1 cellular context compared by ENCODE assay signal in the genomic region with DNA sequence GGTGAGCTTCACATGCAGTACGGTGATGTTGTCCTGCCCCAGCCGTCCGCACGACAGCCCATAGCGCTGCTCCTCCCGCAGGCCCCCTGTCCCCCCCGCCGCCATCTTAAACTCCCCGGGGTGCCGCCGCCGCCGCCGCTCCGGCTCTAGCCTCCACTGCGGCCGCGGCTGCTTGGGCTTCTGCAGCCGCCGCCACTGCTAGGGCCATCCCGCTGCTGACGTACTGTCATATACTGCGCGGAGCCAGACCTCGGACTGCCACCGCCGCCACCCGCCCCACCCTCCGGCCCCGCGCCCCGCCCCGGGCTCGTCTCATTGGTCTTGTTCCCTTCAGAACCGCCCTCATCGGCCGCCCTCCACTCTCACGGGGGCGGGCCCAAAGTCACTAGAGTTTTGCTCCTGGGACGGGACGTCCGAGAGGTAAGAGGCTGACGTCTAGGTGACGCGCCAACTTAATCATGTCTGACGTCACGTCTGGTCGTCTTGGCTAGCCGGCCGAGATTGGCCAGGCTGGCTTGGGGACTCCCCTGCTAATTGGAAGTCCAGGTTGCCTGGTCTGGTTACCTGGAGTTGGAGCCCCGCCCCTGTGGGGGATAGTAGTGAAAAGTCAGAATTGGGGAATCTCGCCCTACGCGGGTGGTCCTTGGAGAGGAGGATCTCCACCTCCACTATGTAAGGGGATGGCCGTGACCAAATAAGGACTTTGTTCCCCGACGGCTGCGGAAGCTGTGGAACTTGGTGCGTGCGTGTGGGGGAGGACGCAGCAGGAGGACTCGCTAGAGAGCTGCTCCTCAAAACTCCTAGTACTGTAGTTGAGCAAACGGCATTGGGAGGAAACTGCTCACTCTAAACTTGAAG.
TF ChIP-seq lines count a peak whose summit lies in the region.

ELL2 (minus strand) TSS at position 235 of the 858 bp plus-strand sequence; CDS start at position 105, 130 bp downstream.

TF ChIP-seq in GM12878, 131 proteins besides CTCF, POLR2A, EP300 and RAD21 (continued from another document and continues in another):
- TF ChIP-seq BCL11A (IDR thresholded peaks at IDR 0.05; ENCODE audit: low read depth, low read length) (no peak), STAT1 (conservative IDR thresholded peaks at IDR 0.05) (no peak; the same call in 1 of the 2 replicates), NFYA (IDR thresholded peaks at IDR 0.05; ENCODE audit: borderline replicate concordance, low read depth, low read length) (no peak), ZNF217 (IDR thresholded peaks at IDR 0.05) (peak; percentile 30; the same call in 1 of the 2 replicates), USF1 (IDR thresholded peaks at IDR 0.05; ENCODE audit: borderline replicate concordance, extremely low read length, insufficient read depth, low read depth, low read length) (no peak), POLR2AphosphoS2 (IDR thresholded peaks at IDR 0.05; ENCODE audit: low read depth, low read length) (peak; percentile 35; the same call in 1 of the 2 replicates), ETV6 (conservative IDR thresholded peaks at IDR 0.05 in 1 of 2, IDR thresholded peaks at IDR 0.05 in 1 of 2; ENCODE audit: borderline replicate concordance in 1 of 2, low read depth in 1 of 2) (no peak), RELA (IDR thresholded peaks at IDR 0.05; ENCODE audit: borderline replicate concordance, partially characterized antibody) (no peak), BHLHE40 (IDR thresholded peaks at IDR 0.05; ENCODE audit: borderline replicate concordance in 1 of 2, low read depth in 2 of 2, low read length in 1 of 2) (peak in 1 of 2 experiments; percentile 27; a peak in 2 of 4 replicates), ATF3 (IDR thresholded peaks at IDR 0.05; ENCODE audit: borderline replicate concordance, extremely low read depth, low read depth, low read length) (no peak), SMC3 (IDR thresholded peaks at IDR 0.05; ENCODE audit: borderline replicate concordance, low read length) (no peak), EED (IDR thresholded peaks at IDR 0.05; ENCODE audit: low read depth) (no peak), TCF7 (IDR thresholded peaks at IDR 0.05; ENCODE audit: borderline replicate concordance) (no peak), E2F8 (IDR thresholded peaks at IDR 0.05; ENCODE audit: low read depth, partially characterized antibody) (peak; percentile 65), CREM (IDR thresholded peaks at IDR 0.05; ENCODE audit: low read depth) (peak; percentile 99), NFIC (IDR thresholded peaks at IDR 0.05; ENCODE audit: low read depth, low read length) (no peak), NR2F1 (conservative IDR thresholded peaks at IDR 0.05) (no peak), CBX5 (IDR thresholded peaks at IDR 0.05; ENCODE audit: low read depth) (no peak), NRF1 (conservative IDR thresholded peaks at IDR 0.05; ENCODE audit: low read depth, low read length) (no peak), ZNF274 (IDR thresholded peaks at IDR 0.05; ENCODE audit: insufficient read depth, insufficient read length) (no peak), NR2C1 (IDR thresholded peaks at IDR 0.05) (no peak), JUNB (IDR thresholded peaks at IDR 0.05) (no peak), KLF5 (IDR thresholded peaks at IDR 0.05; ENCODE audit: partially characterized antibody) (peak; percentile 36), ZNF592 (IDR thresholded peaks at IDR 0.05) (no peak), ASH2L (IDR thresholded peaks at IDR 0.05; ENCODE audit: borderline replicate concordance, low read depth) (peak; percentile 78; the same call in 1 of the 2 replicates), IRF4 (IDR thresholded peaks at IDR 0.05; ENCODE audit: low read depth, low read length) (no peak; the same call in 1 of the 2 replicates), FOS (IDR thresholded peaks at IDR 0.05; ENCODE audit: borderline replicate concordance, extremely low read depth, insufficient read length) (no peak), IKZF1 (conservative IDR thresholded peaks at IDR 0.05) (peak; percentile 51), TCF3 (IDR thresholded peaks at IDR 0.05; ENCODE audit: borderline replicate concordance, insufficient read depth, low read depth, low read length) (no peak), ZNF384 (IDR thresholded peaks at IDR 0.05; ENCODE audit: borderline replicate concordance, low read depth, low read length) (no peak), ZNF622 (IDR thresholded peaks at IDR 0.05) (no peak), USF2 (IDR thresholded peaks at IDR 0.05; ENCODE audit: borderline replicate concordance, low read depth, low read length) (no peak)
- TF ChIP-seq, protein P1, sequence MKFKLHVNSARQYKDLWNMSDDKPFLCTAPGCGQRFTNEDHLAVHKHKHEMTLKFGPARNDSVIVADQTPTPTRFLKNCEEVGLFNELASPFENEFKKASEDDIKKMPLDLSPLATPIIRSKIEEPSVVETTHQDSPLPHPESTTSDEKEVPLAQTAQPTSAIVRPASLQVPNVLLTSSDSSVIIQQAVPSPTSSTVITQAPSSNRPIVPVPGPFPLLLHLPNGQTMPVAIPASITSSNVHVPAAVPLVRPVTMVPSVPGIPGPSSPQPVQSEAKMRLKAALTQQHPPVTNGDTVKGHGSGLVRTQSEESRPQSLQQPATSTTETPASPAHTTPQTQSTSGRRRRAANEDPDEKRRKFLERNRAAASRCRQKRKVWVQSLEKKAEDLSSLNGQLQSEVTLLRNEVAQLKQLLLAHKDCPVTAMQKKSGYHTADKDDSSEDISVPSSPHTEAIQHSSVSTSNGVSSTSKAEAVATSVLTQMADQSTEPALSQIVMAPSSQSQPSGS (IDR thresholded peaks at IDR 0.05; ENCODE audit: low read length) = peak; percentile 42; the same call in 1 of the 2 replicates
- TF ChIP-seq, protein P2, sequence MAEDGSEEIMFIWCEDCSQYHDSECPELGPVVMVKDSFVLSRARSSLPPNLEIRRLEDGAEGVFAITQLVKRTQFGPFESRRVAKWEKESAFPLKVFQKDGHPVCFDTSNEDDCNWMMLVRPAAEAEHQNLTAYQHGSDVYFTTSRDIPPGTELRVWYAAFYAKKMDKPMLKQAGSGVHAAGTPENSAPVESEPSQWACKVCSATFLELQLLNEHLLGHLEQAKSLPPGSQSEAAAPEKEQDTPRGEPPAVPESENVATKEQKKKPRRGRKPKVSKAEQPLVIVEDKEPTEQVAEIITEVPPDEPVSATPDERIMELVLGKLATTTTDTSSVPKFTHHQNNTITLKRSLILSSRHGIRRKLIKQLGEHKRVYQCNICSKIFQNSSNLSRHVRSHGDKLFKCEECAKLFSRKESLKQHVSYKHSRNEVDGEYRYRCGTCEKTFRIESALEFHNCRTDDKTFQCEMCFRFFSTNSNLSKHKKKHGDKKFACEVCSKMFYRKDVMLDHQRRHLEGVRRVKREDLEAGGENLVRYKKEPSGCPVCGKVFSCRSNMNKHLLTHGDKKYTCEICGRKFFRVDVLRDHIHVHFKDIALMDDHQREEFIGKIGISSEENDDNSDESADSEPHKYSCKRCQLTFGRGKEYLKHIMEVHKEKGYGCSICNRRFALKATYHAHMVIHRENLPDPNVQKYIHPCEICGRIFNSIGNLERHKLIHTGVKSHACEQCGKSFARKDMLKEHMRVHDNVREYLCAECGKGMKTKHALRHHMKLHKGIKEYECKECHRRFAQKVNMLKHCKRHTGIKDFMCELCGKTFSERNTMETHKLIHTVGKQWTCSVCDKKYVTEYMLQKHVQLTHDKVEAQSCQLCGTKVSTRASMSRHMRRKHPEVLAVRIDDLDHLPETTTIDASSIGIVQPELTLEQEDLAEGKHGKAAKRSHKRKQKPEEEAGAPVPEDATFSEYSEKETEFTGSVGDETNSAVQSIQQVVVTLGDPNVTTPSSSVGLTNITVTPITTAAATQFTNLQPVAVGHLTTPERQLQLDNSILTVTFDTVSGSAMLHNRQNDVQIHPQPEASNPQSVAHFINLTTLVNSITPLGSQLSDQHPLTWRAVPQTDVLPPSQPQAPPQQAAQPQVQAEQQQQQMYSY (CRISPR knock-in tag; IDR thresholded peaks at IDR 0.05) = no peak
- TF ChIP-seq, protein P3, sequence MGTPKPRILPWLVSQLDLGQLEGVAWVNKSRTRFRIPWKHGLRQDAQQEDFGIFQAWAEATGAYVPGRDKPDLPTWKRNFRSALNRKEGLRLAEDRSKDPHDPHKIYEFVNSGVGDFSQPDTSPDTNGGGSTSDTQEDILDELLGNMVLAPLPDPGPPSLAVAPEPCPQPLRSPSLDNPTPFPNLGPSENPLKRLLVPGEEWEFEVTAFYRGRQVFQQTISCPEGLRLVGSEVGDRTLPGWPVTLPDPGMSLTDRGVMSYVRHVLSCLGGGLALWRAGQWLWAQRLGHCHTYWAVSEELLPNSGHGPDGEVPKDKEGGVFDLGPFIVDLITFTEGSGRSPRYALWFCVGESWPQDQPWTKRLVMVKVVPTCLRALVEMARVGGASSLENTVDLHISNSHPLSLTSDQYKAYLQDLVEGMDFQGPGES (IDR thresholded peaks at IDR 0.05) = no peak
- TF ChIP-seq, protein P4, sequence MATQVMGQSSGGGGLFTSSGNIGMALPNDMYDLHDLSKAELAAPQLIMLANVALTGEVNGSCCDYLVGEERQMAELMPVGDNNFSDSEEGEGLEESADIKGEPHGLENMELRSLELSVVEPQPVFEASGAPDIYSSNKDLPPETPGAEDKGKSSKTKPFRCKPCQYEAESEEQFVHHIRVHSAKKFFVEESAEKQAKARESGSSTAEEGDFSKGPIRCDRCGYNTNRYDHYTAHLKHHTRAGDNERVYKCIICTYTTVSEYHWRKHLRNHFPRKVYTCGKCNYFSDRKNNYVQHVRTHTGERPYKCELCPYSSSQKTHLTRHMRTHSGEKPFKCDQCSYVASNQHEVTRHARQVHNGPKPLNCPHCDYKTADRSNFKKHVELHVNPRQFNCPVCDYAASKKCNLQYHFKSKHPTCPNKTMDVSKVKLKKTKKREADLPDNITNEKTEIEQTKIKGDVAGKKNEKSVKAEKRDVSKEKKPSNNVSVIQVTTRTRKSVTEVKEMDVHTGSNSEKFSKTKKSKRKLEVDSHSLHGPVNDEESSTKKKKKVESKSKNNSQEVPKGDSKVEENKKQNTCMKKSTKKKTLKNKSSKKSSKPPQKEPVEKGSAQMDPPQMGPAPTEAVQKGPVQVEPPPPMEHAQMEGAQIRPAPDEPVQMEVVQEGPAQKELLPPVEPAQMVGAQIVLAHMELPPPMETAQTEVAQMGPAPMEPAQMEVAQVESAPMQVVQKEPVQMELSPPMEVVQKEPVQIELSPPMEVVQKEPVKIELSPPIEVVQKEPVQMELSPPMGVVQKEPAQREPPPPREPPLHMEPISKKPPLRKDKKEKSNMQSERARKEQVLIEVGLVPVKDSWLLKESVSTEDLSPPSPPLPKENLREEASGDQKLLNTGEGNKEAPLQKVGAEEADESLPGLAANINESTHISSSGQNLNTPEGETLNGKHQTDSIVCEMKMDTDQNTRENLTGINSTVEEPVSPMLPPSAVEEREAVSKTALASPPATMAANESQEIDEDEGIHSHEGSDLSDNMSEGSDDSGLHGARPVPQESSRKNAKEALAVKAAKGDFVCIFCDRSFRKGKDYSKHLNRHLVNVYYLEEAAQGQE (IDR thresholded peaks at IDR 0.05; ENCODE audit: low read depth, low read length) = no peak
